22 cellular contexts compared by ENCODE assay signal in genomic region chr10:125535559-125535958, GRCh38.
A peak's percentile ranks its signal among the peaks of the same experiment; 100 is the strongest.
DNase-seq lines count a peak whose midpoint lies in the region; FAIRE-seq and TF ChIP-seq lines count a peak whose summit lies in the region.
"Had no signal": no experiment of that assay in that cellular context is flagged by ENCODE, and none has a peak within 500 bp of the region (broad histone marks: within the 10 kb centered on the region; RNA-seq: fewer than 3 reads in every experiment).

No MANE protein-coding gene starts in this region.

- H3K4me2 ChIP-seq in H1 (ENCODE audit: insufficient read depth in 1 of 2, low read depth in 2 of 2, low read length in 2 of 2): no peak overlapping the region
- H3K4me2 ChIP-seq: A549, BLaER1 had no signal

- no peak overlapping the region for H2AK5ac ChIP-seq in H1 (ENCODE audit: low read depth, low read length)

- no peaks in the 10 kb centered on the region for H3K4me1 ChIP-seq in H1 (replicated peaks in 1 of 4; ENCODE audit: control insufficient read depth in 3 of 4, insufficient read depth in 4 of 4, low read length in 3 of 4)
- H3K4me1 ChIP-seq: A549, BE2C had no signal

- H4K8ac ChIP-seq in H1 (ENCODE audit: extremely low read depth, insufficient read depth, low read length): no peak overlapping the region

- no peaks in the 10 kb centered on the region for H3K36me3 Mint-ChIP-seq in osteocyte (ENCODE audit: unreplicated experiment)
- H3K36me3 Mint-ChIP-seq: CD14-positive monocyte; CD4-positive, alpha-beta memory T cell; CD4-positive, CD25-positive, alpha-beta regulatory T cell; CD8-positive, alpha-beta memory T cell had no signal

- H3K27me3 ChIP-seq in H1 (replicated peaks in 1 of 4; ENCODE audit: control insufficient read depth in 3 of 4, extremely low read depth in 1 of 4, insufficient read depth in 3 of 4, low read length in 3 of 4) (no peaks in the 10 kb centered on the region), WERI-Rb-1 (ENCODE audit: insufficient read depth, low read depth, severe bottlenecking) (peaks cover 61% of the 10 kb centered on the region)
- H3K27me3 ChIP-seq: BE2C, BLaER1 had no signal

- H3K9ac ChIP-seq in H1 (replicated peaks in 1 of 4; ENCODE audit: extremely low read depth in 1 of 4, low read depth in 3 of 4, low read length in 3 of 4): no peak overlapping the region
- H3K9ac ChIP-seq: BLaER1 had no signal

- H3K27me3 Mint-ChIP-seq in osteocyte (ENCODE audit: unreplicated experiment): peaks cover 7% of the 10 kb centered on the region
- H3K27me3 Mint-ChIP-seq: CD4-positive, CD25-positive, alpha-beta regulatory T cell had no signal

- DNase-seq in Ammon's horn (ENCODE audit: low spot score): peak; percentile 33
- no peak for DNase-seq in H1 (ENCODE audit: low read depth in 1 of 2, low spot score in 2 of 2)
- DNase-seq in osteocyte (ENCODE audit: extremely low spot score, unreplicated experiment): peak; percentile 32
- DNase-seq in WERI-Rb-1: no peak
- no peak for DNase-seq in anterior cingulate cortex (lab: John Stamatoyannopoulos, UW)
- DNase-seq: AML-193; BE2C; C1 segment of cervical spinal cord; CD4-positive, alpha-beta memory T cell; CD4-positive, CD25-positive, alpha-beta regulatory T cell; CD8-positive, alpha-beta memory T cell; COR-L47; DMS 273 treated with DMSO at 0.1 percent for 48 hours; DMS79 treated with DMSO at 0.1 percent for 48 hours; GF-D8 had no signal

- H3K23me2 ChIP-seq in H1 (ENCODE audit: low read depth, low read length): no peaks in the 10 kb centered on the region

- H3K79me1 ChIP-seq in H1 (ENCODE audit: low read depth, low read length): no peaks in the 10 kb centered on the region

- H2BK15ac ChIP-seq in H1 (ENCODE audit: low read length): no peak overlapping the region

- H3K4me3 ChIP-seq in H1 (ENCODE audit: extremely low read depth in 1 of 4, insufficient read depth in 2 of 4, low read depth in 3 of 4, low read length in 4 of 4) (no peak overlapping the region), WERI-Rb-1 (ENCODE audit: low read depth, low read length) (no peak overlapping the region)
- H3K4me3 ChIP-seq: A549, BLaER1 had no signal

- H3K4me3 Mint-ChIP-seq in osteocyte (ENCODE audit: unreplicated experiment): no peak overlapping the region
- H3K4me3 Mint-ChIP-seq: CD14-positive monocyte; CD4-positive, alpha-beta memory T cell; CD4-positive, CD25-positive, alpha-beta regulatory T cell; CD8-positive, alpha-beta memory T cell had no signal

- H4K5ac ChIP-seq in H1 (ENCODE audit: insufficient read length, low read depth, low read length): no peak overlapping the region

- POLR2A ChIA-PET in H1 (lab: Charles Lee; ENCODE audit: partially characterized antibody): no interaction called here

- CTCF ChIA-PET in H1 (lab: Charles Lee; ENCODE audit: partially characterized antibody): interaction anchor here (1.2 to 4.0 kb wide), 3 partner anchors 11 to 88 kb away, joined by 6 to 16 read pairs (median 8); no protein-coding TSS in a partner anchor

- no peak overlapping the region for H3K14ac ChIP-seq in H1 (ENCODE audit: insufficient read length)

- H3K9me3 ChIP-seq in H1 (ENCODE audit: insufficient read depth in 2 of 2, low read depth in 1 of 2, low read length in 1 of 2): no peaks in the 10 kb centered on the region
- H3K9me3 ChIP-seq in WERI-Rb-1 (ENCODE audit: severe bottlenecking): no peaks in the 10 kb centered on the region
- H3K9me3 ChIP-seq: A549, BE2C, BLaER1 had no signal

- peaks cover 5% of the 10 kb centered on the region for H3K4me1 Mint-ChIP-seq in osteocyte (ENCODE audit: unreplicated experiment)
- H3K4me1 Mint-ChIP-seq: CD14-positive monocyte; CD4-positive, alpha-beta memory T cell; CD4-positive, CD25-positive, alpha-beta regulatory T cell; CD8-positive, alpha-beta memory T cell had no signal

- no peaks in the 10 kb centered on the region for H3K79me2 ChIP-seq in H1 (ENCODE audit: control insufficient read depth in 1 of 2, insufficient read depth in 2 of 2, low read length in 2 of 2)

- no peak overlapping the region; the same call in 1 of the 2 replicates for H2AFZ ChIP-seq in H1 (ENCODE audit: low read length)

- no peak overlapping the region for H3K27ac Mint-ChIP-seq in osteocyte (ENCODE audit: unreplicated experiment)
- H3K27ac Mint-ChIP-seq: CD14-positive monocyte; CD4-positive, alpha-beta memory T cell; CD4-positive, CD25-positive, alpha-beta regulatory T cell had no signal

- H3K23ac ChIP-seq in H1 (ENCODE audit: insufficient read length): no peak overlapping the region

- H4K20me1 ChIP-seq in H1 (replicated peaks in 1 of 2; ENCODE audit: control insufficient read depth in 1 of 2, insufficient read depth in 2 of 2, low read length in 2 of 2): no peaks in the 10 kb centered on the region
- H4K20me1 ChIP-seq: BLaER1 had no signal

- no peak for TF ChIP-seq RAD21 in H1 (IDR thresholded peaks at IDR 0.05 in 1 of 2, conservative IDR thresholded peaks at IDR 0.05 in 1 of 2; ENCODE audit: low read depth in 2 of 2, low read length in 2 of 2)

- no peak overlapping the region for H3K4ac ChIP-seq in H1 (replicated peaks; ENCODE audit: insufficient read length, low read depth, low read length)

- H4K91ac ChIP-seq in H1 (replicated peaks; ENCODE audit: insufficient read length, low read length): peak overlapping the region; percentile 29

- H3K56ac ChIP-seq in H1 (replicated peaks; ENCODE audit: insufficient read length, low read depth, low read length): no peak overlapping the region

- no peaks in the 10 kb centered on the region for H3K36me3 ChIP-seq in H1 (ENCODE audit: control insufficient read depth in 2 of 4, insufficient read depth in 4 of 4, low read length in 3 of 4)
- H3K36me3 ChIP-seq in WERI-Rb-1: no peaks in the 10 kb centered on the region
- H3K36me3 ChIP-seq: BE2C, BLaER1 had no signal

- H3K27ac ChIP-seq in H1 (ENCODE audit: low read depth, low read length): no peak overlapping the region
- no peak overlapping the region for H3K27ac ChIP-seq in WERI-Rb-1
- H3K27ac ChIP-seq: 22Rv1, A549, BLaER1 had no signal

- H2BK5ac ChIP-seq in H1 (ENCODE audit: low read depth, low read length): no peak overlapping the region

- no peak overlapping the region for H2BK12ac ChIP-seq in H1 (ENCODE audit: low read depth, low read length)

- no peak for TF ChIP-seq POLR2A in H1 (IDR thresholded peaks at IDR 0.05; ENCODE audit: control extremely low read depth in 1 of 2, low read depth in 2 of 2, low read length in 2 of 2)

- H2BK120ac ChIP-seq in H1 (replicated peaks; ENCODE audit: low read depth, low read length): no peak overlapping the region

- no peak overlapping the region for H3K18ac ChIP-seq in H1 (ENCODE audit: extremely low read depth, low read length)

- no peak for TF ChIP-seq EP300 in H1 (IDR thresholded peaks at IDR 0.05; ENCODE audit: borderline replicate concordance in 1 of 2, low read depth in 2 of 2, low read length in 2 of 2)

- H3K9me3 Mint-ChIP-seq in osteocyte (ENCODE audit: unreplicated experiment): no peaks in the 10 kb centered on the region

- FAIRE-seq in H1 (lab: Jason Lieb, UNC): no peak
- FAIRE-seq: A549, G401.6, GM12891, GM19239 had no signal

- H2BK20ac ChIP-seq in H1 (ENCODE audit: low read length): no peak overlapping the region

- TF ChIP-seq CTCF in H1 (IDR thresholded peaks at IDR 0.05; ENCODE audit: control extremely low read depth in 1 of 3, insufficient read depth in 1 of 3, low read depth in 1 of 3, low read length in 3 of 3) (no peak), osteocyte (IDR thresholded peaks at IDR 0.05) (no peak), WERI-Rb-1 (IDR thresholded peaks at IDR 0.05; ENCODE audit: low read depth, low read length) (no peak)

- WGBS in H1 (ENCODE audit: extremely low coverage in 1 of 2, insufficient coverage in 1 of 2, insufficient read length in 1 of 2, insufficient replicate concordance in 2 of 2, low coverage in 1 of 2, low lambda C conversion rate in 2 of 2, missing lambda C conversion rate in 1 of 2), 2 experiments: 87% methylated on average over 8 of the region's 8 CpGs; no CpG with 5 or more reads in 1 of the 2 experiments

TF ChIP-seq in H1, 55 proteins besides CTCF, POLR2A, EP300 and RAD21:
- TF ChIP-seq NRF1 (IDR thresholded peaks at IDR 0.05; ENCODE audit: low read depth, low read length) (no peak), GTF2F1 (IDR thresholded peaks at IDR 0.05; ENCODE audit: borderline replicate concordance, low read depth, low read length) (no peak), MAFK (IDR thresholded peaks at IDR 0.05; ENCODE audit: low read depth, low read length) (no peak), RXRA (IDR thresholded peaks at IDR 0.05; ENCODE audit: insufficient read depth, low read depth, low read length) (no peak), ATF3 (IDR thresholded peaks at IDR 0.05; ENCODE audit: insufficient read depth, low read depth, low read length) (no peak), SP1 (IDR thresholded peaks at IDR 0.05; ENCODE audit: low read depth, low read length) (no peak), SRF (IDR thresholded peaks at IDR 0.05; ENCODE audit: low read depth, low read length) (no peak), ASH2L (IDR thresholded peaks at IDR 0.05; ENCODE audit: low read length) (no peak), SUZ12 (IDR thresholded peaks at IDR 0.05; ENCODE audit: low read length) (no peak), EZH2 (IDR thresholded peaks at IDR 0.05; ENCODE audit: low read depth, low read length, severe bottlenecking) (no peak), SIRT6 (IDR thresholded peaks at IDR 0.05; ENCODE audit: low read length) (no peak)
TF ChIP-seq in H1: peak in this region for 0.

Comparison
In these comparisons a context has a peak if more than half of its experiments do, and no peak if none do; other contexts are left out.
1. DNase-seq: peak in Ammon's horn (single experiment) and osteocyte (single experiment); none in H1 (0 of 2), WERI-Rb-1 (single experiment) and anterior cingulate cortex (0 of 58).